Comparison of ENCODE assay signal across 1 cellular context in genomic region chr18:80029690-80030089, GRCh38.
TF ChIP-seq lines count a peak whose summit lies in the region.

No MANE protein-coding gene starts in this region.

TF ChIP-seq in GM23338, 12 proteins besides CTCF, POLR2A, EP300 and RAD21 (continued from another document):
- TF ChIP-seq, protein P1, sequence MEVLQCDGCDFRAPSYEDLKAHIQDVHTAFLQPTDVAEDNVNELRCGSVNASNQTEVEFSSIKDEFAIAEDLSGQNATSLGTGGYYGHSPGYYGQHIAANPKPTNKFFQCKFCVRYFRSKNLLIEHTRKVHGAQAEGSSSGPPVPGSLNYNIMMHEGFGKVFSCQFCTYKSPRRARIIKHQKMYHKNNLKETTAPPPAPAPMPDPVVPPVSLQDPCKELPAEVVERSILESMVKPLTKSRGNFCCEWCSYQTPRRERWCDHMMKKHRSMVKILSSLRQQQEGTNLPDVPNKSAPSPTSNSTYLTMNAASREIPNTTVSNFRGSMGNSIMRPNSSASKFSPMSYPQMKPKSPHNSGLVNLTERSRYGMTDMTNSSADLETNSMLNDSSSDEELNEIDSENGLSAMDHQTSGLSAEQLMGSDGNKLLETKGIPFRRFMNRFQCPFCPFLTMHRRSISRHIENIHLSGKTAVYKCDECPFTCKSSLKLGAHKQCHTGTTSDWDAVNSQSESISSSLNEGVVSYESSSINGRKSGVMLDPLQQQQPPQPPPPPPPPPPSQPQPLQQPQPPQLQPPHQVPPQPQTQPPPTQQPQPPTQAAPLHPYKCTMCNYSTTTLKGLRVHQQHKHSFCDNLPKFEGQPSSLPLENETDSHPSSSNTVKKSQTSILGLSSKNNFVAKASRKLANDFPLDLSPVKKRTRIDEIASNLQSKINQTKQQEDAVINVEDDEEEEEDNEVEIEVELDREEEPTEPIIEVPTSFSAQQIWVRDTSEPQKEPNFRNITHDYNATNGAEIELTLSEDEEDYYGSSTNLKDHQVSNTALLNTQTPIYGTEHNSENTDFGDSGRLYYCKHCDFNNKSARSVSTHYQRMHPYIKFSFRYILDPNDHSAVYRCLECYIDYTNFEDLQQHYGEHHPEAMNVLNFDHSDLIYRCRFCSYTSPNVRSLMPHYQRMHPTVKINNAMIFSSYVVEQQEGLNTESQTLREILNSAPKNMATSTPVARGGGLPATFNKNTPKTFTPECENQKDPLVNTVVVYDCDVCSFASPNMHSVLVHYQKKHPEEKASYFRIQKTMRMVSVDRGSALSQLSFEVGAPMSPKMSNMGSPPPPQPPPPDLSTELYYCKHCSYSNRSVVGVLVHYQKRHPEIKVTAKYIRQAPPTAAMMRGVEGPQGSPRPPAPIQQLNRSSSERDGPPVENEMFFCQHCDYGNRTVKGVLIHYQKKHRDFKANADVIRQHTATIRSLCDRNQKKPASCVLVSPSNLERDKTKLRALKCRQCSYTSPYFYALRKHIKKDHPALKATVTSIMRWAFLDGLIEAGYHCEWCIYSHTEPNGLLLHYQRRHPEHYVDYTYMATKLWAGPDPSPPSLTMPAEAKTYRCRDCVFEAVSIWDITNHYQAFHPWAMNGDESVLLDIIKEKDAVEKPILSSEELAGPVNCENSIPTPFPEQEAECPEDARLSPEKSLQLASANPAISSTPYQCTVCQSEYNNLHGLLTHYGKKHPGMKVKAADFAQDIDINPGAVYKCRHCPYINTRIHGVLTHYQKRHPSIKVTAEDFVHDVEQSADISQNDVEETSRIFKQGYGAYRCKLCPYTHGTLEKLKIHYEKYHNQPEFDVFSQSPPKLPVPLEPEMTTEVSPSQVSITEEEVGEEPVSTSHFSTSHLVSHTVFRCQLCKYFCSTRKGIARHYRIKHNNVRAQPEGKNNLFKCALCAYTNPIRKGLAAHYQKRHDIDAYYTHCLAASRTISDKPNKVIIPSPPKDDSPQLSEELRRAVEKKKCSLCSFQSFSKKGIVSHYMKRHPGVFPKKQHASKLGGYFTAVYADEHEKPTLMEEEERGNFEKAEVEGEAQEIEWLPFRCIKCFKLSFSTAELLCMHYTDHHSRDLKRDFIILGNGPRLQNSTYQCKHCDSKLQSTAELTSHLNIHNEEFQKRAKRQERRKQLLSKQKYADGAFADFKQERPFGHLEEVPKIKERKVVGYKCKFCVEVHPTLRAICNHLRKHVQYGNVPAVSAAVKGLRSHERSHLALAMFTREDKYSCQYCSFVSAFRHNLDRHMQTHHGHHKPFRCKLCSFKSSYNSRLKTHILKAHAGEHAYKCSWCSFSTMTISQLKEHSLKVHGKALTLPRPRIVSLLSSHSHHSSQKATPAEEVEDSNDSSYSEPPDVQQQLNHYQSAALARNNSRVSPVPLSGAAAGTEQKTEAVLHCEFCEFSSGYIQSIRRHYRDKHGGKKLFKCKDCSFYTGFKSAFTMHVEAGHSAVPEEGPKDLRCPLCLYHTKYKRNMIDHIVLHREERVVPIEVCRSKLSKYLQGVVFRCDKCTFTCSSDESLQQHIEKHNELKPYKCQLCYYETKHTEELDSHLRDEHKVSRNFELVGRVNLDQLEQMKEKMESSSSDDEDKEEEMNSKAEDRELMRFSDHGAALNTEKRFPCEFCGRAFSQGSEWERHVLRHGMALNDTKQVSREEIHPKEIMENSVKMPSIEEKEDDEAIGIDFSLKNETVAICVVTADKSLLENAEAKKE (CRISPR knock-in tag; IDR thresholded peaks at IDR 0.05): no peak
- TF ChIP-seq STAT1 (IDR thresholded peaks at IDR 0.05; ENCODE audit: unreplicated experiment): no peak
